17 cellular contexts compared by ENCODE assay signal in the genomic region with DNA sequence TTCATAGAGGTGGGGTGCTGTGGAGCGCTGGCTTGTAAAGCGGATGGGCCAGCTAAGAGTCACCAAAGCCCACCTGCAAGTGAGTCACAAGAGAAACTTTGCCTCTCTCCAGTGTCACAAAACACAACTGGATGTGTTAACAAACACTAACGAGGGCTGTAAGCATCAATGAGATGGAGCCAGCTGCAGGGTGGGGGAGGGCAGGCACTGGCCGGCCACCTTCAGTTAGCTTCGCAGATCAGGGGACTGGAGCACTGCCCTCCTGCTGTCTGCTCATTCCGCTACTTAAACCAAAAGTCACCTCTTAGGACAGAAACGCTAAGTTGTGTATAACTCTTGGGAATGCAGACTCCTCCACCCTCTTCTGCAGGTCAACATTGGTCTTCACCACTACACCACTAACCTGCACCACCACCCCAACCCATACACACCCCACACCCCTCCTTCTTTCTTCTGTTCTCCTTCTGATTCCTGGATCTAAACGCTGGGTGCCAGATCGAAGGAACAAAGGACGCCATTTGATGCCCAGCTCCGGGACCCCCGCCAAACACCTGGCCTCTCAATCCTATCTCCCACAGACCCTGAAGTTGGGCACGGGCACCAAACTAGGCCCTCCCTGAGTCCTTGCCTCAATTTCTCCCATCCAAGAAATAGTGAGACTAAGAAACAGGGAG. TPM values are rescaled to one million over a fixed set of nuclear protein-coding genes. Genes with fewer than 3 reads are reported as not detected.
DNase-seq lines count a peak whose midpoint lies in the region; ATAC-seq, FAIRE-seq and TF ChIP-seq lines count a peak whose summit lies in the region.
"Had no signal": no experiment of that assay in that cellular context is flagged by ENCODE, and none has a peak within 500 bp of the region (broad histone marks: within the 10 kb centered on the region; RNA-seq: fewer than 3 reads in every experiment).

No MANE protein-coding gene starts in this region.

- H3K36me3 ChIP-seq in HUES48 (ENCODE audit: control insufficient read depth, insufficient read depth, low read length) (no peaks in the 10 kb centered on the region), astrocyte (ENCODE audit: insufficient read depth, low read length) (no peaks in the 10 kb centered on the region), lower lobe of right lung (no peaks in the 10 kb centered on the region), urinary bladder (ENCODE audit: insufficient read depth) (no peaks in the 10 kb centered on the region)
- H3K36me3 ChIP-seq: BE2C, right lobe of liver, upper lobe of left lung had no signal

- H3K4me1 Mint-ChIP-seq in astrocyte (ENCODE audit: low read depth, unreplicated experiment), result peaks cover 33% of the 10 kb centered on the region
- H3K4me1 Mint-ChIP-seq: stimulated activated naive CD8-positive, alpha-beta T cell treated with anti-CD3 and anti-CD28 coated beads, Interleukin-15, amount 100 ng/mL, for 72 hours had no signal

- peak overlapping the region; percentile 81 for H3K4me3 Mint-ChIP-seq in astrocyte (ENCODE audit: unreplicated experiment)
- H3K4me3 Mint-ChIP-seq: activated naive CD4-positive, alpha-beta T cell treated with anti-CD3 and anti-CD28 coated beads for 36 hours; stimulated activated naive CD8-positive, alpha-beta T cell treated with anti-CD3 and anti-CD28 coated beads, Interleukin-15, amount 100 ng/mL, for 72 hours had no signal

- H2AFZ ChIP-seq in astrocyte (ENCODE audit: low read depth, low read length), result no peak overlapping the region

- H3K9me3 ChIP-seq in HUES48 (ENCODE audit: control insufficient read depth, insufficient read depth, low read length) (no peaks in the 10 kb centered on the region), astrocyte (ENCODE audit: insufficient read depth, low read depth, low read length) (no peaks in the 10 kb centered on the region), lower lobe of right lung (no peaks in the 10 kb centered on the region)
- H3K9me3 ChIP-seq: BE2C, right lobe of liver, upper lobe of left lung had no signal

- H3K27ac Mint-ChIP-seq in astrocyte (ENCODE audit: unreplicated experiment), result peak overlapping the region; percentile 43
- H3K27ac Mint-ChIP-seq: activated naive CD4-positive, alpha-beta T cell treated with anti-CD3 and anti-CD28 coated beads for 36 hours; stimulated activated naive CD8-positive, alpha-beta T cell treated with anti-CD3 and anti-CD28 coated beads, Interleukin-15, amount 100 ng/mL, for 72 hours had no signal

- H3K4me1 ChIP-seq in HUES48 (ENCODE audit: control insufficient read depth, insufficient read depth, low read length), result peaks cover 36% of the 10 kb centered on the region
- H3K4me1 ChIP-seq in astrocyte (ENCODE audit: insufficient read depth, low read length), result peaks cover 24% of the 10 kb centered on the region
- H3K4me1 ChIP-seq in lower lobe of right lung, result peaks cover 23% of the 10 kb centered on the region
- no peaks in the 10 kb centered on the region for H3K4me1 ChIP-seq in urinary bladder (ENCODE audit: insufficient read depth)

- TF ChIP-seq POLR2A in GM18505 (IDR thresholded peaks at IDR 0.05; ENCODE audit: borderline replicate concordance, extremely low read depth, insufficient read depth, insufficient read length), result no peak

- 54% methylated on average over 13 of the region's 13 CpGs for WGBS in urinary bladder

- H3K4me3 ChIP-seq in HUES48 (ENCODE audit: low read depth, low read length), result no peak overlapping the region
- H3K4me3 ChIP-seq in astrocyte (ENCODE audit: insufficient read depth, low read depth, low read length), result no peak overlapping the region
- H3K4me3 ChIP-seq in lower lobe of right lung, result peak overlapping the region; percentile 49
- no peak overlapping the region for H3K4me3 ChIP-seq in urinary bladder (ENCODE audit: low read depth, low read length)
- H3K4me3 ChIP-seq: right lobe of liver had no signal

- no peaks in the 10 kb centered on the region for H3K9me3 Mint-ChIP-seq in astrocyte (ENCODE audit: unreplicated experiment)
- H3K9me3 Mint-ChIP-seq: activated naive CD4-positive, alpha-beta T cell treated with anti-CD3 and anti-CD28 coated beads for 36 hours; stimulated activated naive CD8-positive, alpha-beta T cell treated with anti-CD3 and anti-CD28 coated beads, Interleukin-15, amount 100 ng/mL, for 72 hours had no signal

- H3K36me3 Mint-ChIP-seq in astrocyte (ENCODE audit: low read depth, unreplicated experiment), result peaks cover 2% of the 10 kb centered on the region

- H3K27me3 ChIP-seq in HUES48 (ENCODE audit: control insufficient read depth, insufficient read depth, low read length) (peaks cover 11% of the 10 kb centered on the region), astrocyte (ENCODE audit: insufficient read depth, low read length) (no peaks in the 10 kb centered on the region), lower lobe of right lung (ENCODE audit: low read depth) (peaks cover 25% of the 10 kb centered on the region)
- H3K27me3 ChIP-seq: BE2C had no signal

- no peak for FAIRE-seq in astrocyte (lab: Jason Lieb, UNC)
- FAIRE-seq: endometrium, TTC549 had no signal

- H3K27ac ChIP-seq in HUES48 (ENCODE audit: low read depth, low read length) (peak overlapping the region; percentile 31), astrocyte (ENCODE audit: low read depth, low read length) (no peak overlapping the region), lower lobe of right lung (no peak overlapping the region), urinary bladder (ENCODE audit: low read depth) (peak overlapping the region; percentile 44)
- H3K27ac ChIP-seq: right lobe of liver had no signal

- H3K27me3 Mint-ChIP-seq in astrocyte (ENCODE audit: low read depth, unreplicated experiment), result no peaks in the 10 kb centered on the region

- intact Hi-C loops in lower lobe of right lung (cut with DNase I), result no loop called here

- DNase-seq in astrocyte (ENCODE audit: low read depth) (no peak), lower lobe of right lung (no peak), SK-N-DZ (ENCODE audit: low spot score) (no peak)
- no peak for DNase-seq in stimulated activated CD8-positive, alpha-beta memory T cell treated with anti-CD3 and anti-CD28 coated beads, Interleukin-4, amount 100 ng/mL, for 48 hours
- DNase-seq: activated naive CD4-positive, alpha-beta T cell treated with anti-CD3 and anti-CD28 coated beads for 36 hours; BE2C; NCI-H1105; stimulated activated naive CD8-positive, alpha-beta T cell treated with anti-CD3 and anti-CD28 coated beads, Interleukin-15, amount 100 ng/mL, for 72 hours; upper lobe of left lung had no signal

- H3K79me2 ChIP-seq in astrocyte (ENCODE audit: insufficient read depth, low read length), result no peaks in the 10 kb centered on the region

- no peak for ATAC-seq in lower lobe of right lung
- ATAC-seq in GM18505 (IDR thresholded peaks at IDR 0.05; ENCODE audit: unreplicated experiment), result no peak
- ATAC-seq: right lobe of liver; stimulated activated naive CD8-positive, alpha-beta T cell treated with anti-CD3 and anti-CD28 coated beads, Interleukin-15, amount 100 ng/mL, for 72 hours had no signal

- H3K4me2 ChIP-seq in astrocyte (ENCODE audit: low read length), result peak overlapping the region; percentile 89

- H4K20me1 ChIP-seq in astrocyte (ENCODE audit: insufficient read depth, low read length), result no peaks in the 10 kb centered on the region

- no peak overlapping the region for H3K9ac ChIP-seq in HUES48 (ENCODE audit: low read depth, low read length)
- no peak overlapping the region for H3K9ac ChIP-seq in astrocyte (ENCODE audit: low read length)

- no peak for TF ChIP-seq CTCF in astrocyte (IDR thresholded peaks at IDR 0.05; ENCODE audit: insufficient read depth, low read depth, low read length)
- no peak for TF ChIP-seq CTCF in lower lobe of right lung (IDR thresholded peaks at IDR 0.05)

RNA-seq across cellular contexts. Expression of a gene that starts 2.1 kb away (rescaled TPM):
- 21.4 and 23.0 TPM in 2 replicates for total RNA-seq in astrocyte
- 3.5 TPM for total RNA-seq in lower lobe of right lung
- 16.8 TPM for total RNA-seq in urinary bladder
- 4.8 TPM for polyA plus RNA-seq in urinary bladder
- 2.3 and 3.3 TPM in 2 replicates for polyA plus RNA-seq in SK-N-DZ (2014; cell fraction: cytosol; rRNA removed)
- 0.39 and 1.2 TPM in 2 replicates for polyA plus RNA-seq in SK-N-DZ (2014; cell fraction: nucleus; rRNA removed)
- total RNA-seq: activated naive CD4-positive, alpha-beta T cell treated with anti-CD3 and anti-CD28 coated beads for 36 hours; RPMI7951 had no signal
- polyA plus RNA-seq: aorta had no signal

RNA-seq across cellular contexts. Expression of a gene that starts 11.1 kb away (rescaled TPM):
- total RNA-seq in astrocyte, result 1.2 and 1.6 TPM in 2 replicates
- 1.3 TPM for total RNA-seq in lower lobe of right lung
- total RNA-seq in urinary bladder, result 1.8 TPM
- polyA plus RNA-seq in urinary bladder, result 2.6 TPM
- polyA plus RNA-seq in SK-N-DZ (2014; cell fraction: cytosol; rRNA removed), result 3.2 and 6.5 TPM in 2 replicates
- polyA plus RNA-seq in SK-N-DZ (2014; cell fraction: nucleus; rRNA removed), result 7.5 and 14.0 TPM in 2 replicates
- total RNA-seq: activated naive CD4-positive, alpha-beta T cell treated with anti-CD3 and anti-CD28 coated beads for 36 hours had no signal

RNA-seq across cellular contexts. Expression of a gene that starts 56.9 kb away (rescaled TPM):
- total RNA-seq in astrocyte (36.1 and 47.5 TPM in 2 replicates), lower lobe of right lung (27.1 TPM), urinary bladder (11.9 TPM)
- polyA plus RNA-seq in urinary bladder, result 22.8 TPM
- 39.6 and 55.9 TPM in 2 replicates for polyA plus RNA-seq in SK-N-DZ (2014; cell fraction: cytosol; rRNA removed)
- polyA plus RNA-seq in SK-N-DZ (2014; cell fraction: nucleus; rRNA removed), result 39.1 and 55.0 TPM in 2 replicates

Comparison
In these comparisons a context has a peak if more than half of its experiments do, and no peak if none do; other contexts are left out.
1. H3K27ac ChIP-seq: peak in HUES48 (single experiment) and urinary bladder (single experiment); none in astrocyte (single experiment) and lower lobe of right lung (single experiment).